13 cellular contexts compared by ENCODE assay signal in genomic region chr3:110526732-110527727, GRCh38.
DNase-seq lines count a peak whose midpoint lies in the region; ATAC-seq, FAIRE-seq and TF ChIP-seq lines count a peak whose summit lies in the region.
"Had no signal": no experiment of that assay in that cellular context is flagged by ENCODE, and none has a peak within 500 bp of the region (broad histone marks: within the 10 kb centered on the region; RNA-seq: fewer than 3 reads in every experiment).

No MANE protein-coding gene starts in this region.

- H3K4me3 ChIP-seq in astrocyte of the cerebellum (ENCODE audit: low read depth, low read length), result no peak overlapping the region
- H3K4me3 ChIP-seq in keratinocyte (ENCODE audit: control insufficient read depth in 2 of 3, extremely low read depth in 1 of 3, insufficient read depth in 2 of 3, low read depth in 1 of 3, low read length in 3 of 3), result peak overlapping the region in 2 of 3 experiments; percentile 17 to 19

- no peaks in the 10 kb centered on the region for H3K27me3 ChIP-seq in keratinocyte (ENCODE audit: control insufficient read depth, extremely low read depth, insufficient read depth, low read length)
- H3K27me3 ChIP-seq: BE2C had no signal

- intact Hi-C loops in activated T-helper 1 cell treated with anti-CD3 and anti-CD28 coated beads, Interleukin-12 subunit alpha, Interleukin-12 subunit beta, Interleukin-2, Interleukin-4 antibody, amounts not matched to agents 30 ng/mL and 10 ng/mL and 1 ng/mL, durations not matched to agents 14 hours and 24 hours and 36 hours (cut with micrococcal nuclease), result no loop called here

- H3K27ac Mint-ChIP-seq in activated T-helper 1 cell treated with anti-CD3 and anti-CD28 coated beads, Interleukin-12 subunit alpha, Interleukin-12 subunit beta, Interleukin-2, Interleukin-4 antibody, amounts not matched to agents 30 ng/mL and 10 ng/mL and 1 ng/mL, durations not matched to agents 14 hours and 24 hours and 36 hours, result no peak overlapping the region
- H3K27ac Mint-ChIP-seq: dendritic cell treated with granulocyte-macrophage colony-stimulating factor and Interleukin-4, amounts not matched to agents 40 ng/mL and 50 ng/mL, for 4 days had no signal

- H3K4me1 Mint-ChIP-seq in activated T-helper 1 cell treated with anti-CD3 and anti-CD28 coated beads, Interleukin-12 subunit alpha, Interleukin-12 subunit beta, Interleukin-2, Interleukin-4 antibody, amounts not matched to agents 30 ng/mL and 10 ng/mL and 1 ng/mL, durations not matched to agents 14 hours and 24 hours and 36 hours (ENCODE audit: low read depth), result no peaks in the 10 kb centered on the region

- no peaks in the 10 kb centered on the region for H3K9me3 ChIP-seq in keratinocyte (ENCODE audit: control insufficient read depth, low read depth, low read length)
- H3K9me3 ChIP-seq: BE2C had no signal

- H3K9me1 ChIP-seq in keratinocyte (ENCODE audit: control insufficient read depth, extremely low read depth, insufficient read depth, low read length), result no peaks in the 10 kb centered on the region

- H2AFZ ChIP-seq in keratinocyte (ENCODE audit: control insufficient read depth, low read length), result peak overlapping the region; percentile 72

- in situ Hi-C loops in ACHN (cut with HindIII; ENCODE audit: low pct_ligation_motif_present, low pct_unique_long_range_greater_than_20kb, low sequenced_read_pairs), result no loop called here
- in situ Hi-C loops in astrocyte of the cerebellum (cut with HindIII; ENCODE audit: low sequenced_read_pairs), result no loop called here

- H3K9me3 Mint-ChIP-seq in activated T-helper 1 cell treated with anti-CD3 and anti-CD28 coated beads, Interleukin-12 subunit alpha, Interleukin-12 subunit beta, Interleukin-2, Interleukin-4 antibody, amounts not matched to agents 30 ng/mL and 10 ng/mL and 1 ng/mL, durations not matched to agents 14 hours and 24 hours and 36 hours, result no peaks in the 10 kb centered on the region

- H3K27me3 Mint-ChIP-seq in activated T-helper 1 cell treated with anti-CD3 and anti-CD28 coated beads, Interleukin-12 subunit alpha, Interleukin-12 subunit beta, Interleukin-2, Interleukin-4 antibody, amounts not matched to agents 30 ng/mL and 10 ng/mL and 1 ng/mL, durations not matched to agents 14 hours and 24 hours and 36 hours (ENCODE audit: insufficient read depth), result no peaks in the 10 kb centered on the region
- H3K27me3 Mint-ChIP-seq: dendritic cell treated with granulocyte-macrophage colony-stimulating factor and Interleukin-4, amounts not matched to agents 40 ng/mL and 50 ng/mL, for 4 days had no signal

- no peaks in the 10 kb centered on the region for H4K20me1 ChIP-seq in keratinocyte (ENCODE audit: control insufficient read depth, extremely low read depth, insufficient read depth, low read length)

- H3K4me1 ChIP-seq in keratinocyte (ENCODE audit: control insufficient read depth, extremely low read depth, insufficient read depth, low read length), result peaks cover 18% of the 10 kb centered on the region
- H3K4me1 ChIP-seq: BE2C had no signal

- FAIRE-seq in HTR-8/SVneo (lab: Jason Lieb, UNC) (peak; percentile 48), keratinocyte (lab: Jason Lieb, UNC) (peak; percentile 91)

- H3K4me3 Mint-ChIP-seq in activated T-helper 1 cell treated with anti-CD3 and anti-CD28 coated beads, Interleukin-12 subunit alpha, Interleukin-12 subunit beta, Interleukin-2, Interleukin-4 antibody, amounts not matched to agents 30 ng/mL and 10 ng/mL and 1 ng/mL, durations not matched to agents 14 hours and 24 hours and 36 hours, result no peak overlapping the region
- H3K4me3 Mint-ChIP-seq: dendritic cell treated with granulocyte-macrophage colony-stimulating factor and Interleukin-4, amounts not matched to agents 40 ng/mL and 50 ng/mL, for 4 days had no signal

- dilution Hi-C loops in keratinocyte (cut with MboI; ENCODE audit: extremely low pct_ligation_motif_present, low sequenced_read_pairs), result no loop called here

- H3K4me2 ChIP-seq in keratinocyte (ENCODE audit: control insufficient read depth, extremely low read depth, insufficient read depth, low read depth, low read length), result peak overlapping the region; percentile 67
- H3K4me2 ChIP-seq: KMS-11 had no signal

- H3K27ac ChIP-seq in keratinocyte (ENCODE audit: control insufficient read depth, insufficient read depth, low read length), result peak overlapping the region; percentile 67
- H3K27ac ChIP-seq: KMS-11 had no signal

- no peaks in the 10 kb centered on the region for H3K79me2 ChIP-seq in keratinocyte (ENCODE audit: control insufficient read depth, insufficient read depth, low read length)

- H3K9ac ChIP-seq in keratinocyte (ENCODE audit: control insufficient read depth, extremely low read depth, insufficient read depth, low read length), result no peak overlapping the region
- H3K9ac ChIP-seq: KMS-11 had no signal

- no peaks in the 10 kb centered on the region for H3K36me3 Mint-ChIP-seq in activated T-helper 1 cell treated with anti-CD3 and anti-CD28 coated beads, Interleukin-12 subunit alpha, Interleukin-12 subunit beta, Interleukin-2, Interleukin-4 antibody, amounts not matched to agents 30 ng/mL and 10 ng/mL and 1 ng/mL, durations not matched to agents 14 hours and 24 hours and 36 hours (ENCODE audit: low read depth)

- peak; percentile 95 for DNase-seq in ACHN
- DNase-seq in HTR-8/SVneo (ENCODE audit: insufficient read length, low spot score), result peak; percentile 51
- peak; percentile 93 for DNase-seq in astrocyte of the cerebellum (ENCODE audit: low read depth)
- DNase-seq in keratinocyte (ENCODE audit: low read depth, low spot score), result peak; percentile 57
- DNase-seq in activated T-helper 1 cell treated with anti-CD3 and anti-CD28 coated beads, Interleukin-12 subunit alpha, Interleukin-12 subunit beta, Interleukin-2, Interleukin-4 antibody, amounts not matched to agents 30 ng/mL and 10 ng/mL and 1 ng/mL, durations not matched to agents 14 hours and 24 hours and 36 hours (ENCODE audit: low spot score), result no peak
- no peak for DNase-seq in GM20000 (ENCODE audit: low spot score)
- DNase-seq in activated CD4-positive, CD25-positive, alpha-beta regulatory T cell treated with anti-CD3 and anti-CD28 coated beads, Interleukin-2, amount 50 U/mL, for 72 hours, result no peak
- DNase-seq: activated CD8-positive, alpha-beta memory T cell treated with anti-CD3 and anti-CD28 coated beads, Interleukin-2, amount 50 U/mL, for 4 hours; BE2C had no signal

- ATAC-seq in HG03108 (IDR thresholded peaks at IDR 0.05; ENCODE audit: unreplicated experiment), result no peak
- ATAC-seq: Right ventricle myocardium inferior had no signal

- no peak for TF ChIP-seq CTCF in astrocyte of the cerebellum (IDR thresholded peaks at IDR 0.05; ENCODE audit: low read depth, low read length, missing control alignments)
- TF ChIP-seq CTCF in keratinocyte (optimal IDR thresholded peaks at IDR 0.05 in 1 of 3, IDR thresholded peaks at IDR 0.05 in 1 of 3, conservative IDR thresholded peaks at IDR 0.05 in 1 of 3; ENCODE audit: extremely low read depth in 1 of 3, insufficient read depth in 2 of 3, low read length in 3 of 3), result no peak
- no peak for TF ChIP-seq CTCF in GM20000 (IDR thresholded peaks at IDR 0.05; ENCODE audit: extremely low read depth, missing control alignments)

- no peaks in the 10 kb centered on the region for H3K36me3 ChIP-seq in keratinocyte (ENCODE audit: control insufficient read depth in 2 of 2, extremely low read depth in 1 of 2, insufficient read depth in 2 of 2, low read length in 2 of 2)
- H3K36me3 ChIP-seq: BE2C had no signal

Comparison
In these comparisons a context has a peak if more than half of its experiments do, and no peak if none do; other contexts are left out.
1. DNase-seq: peak in ACHN (single experiment), HTR-8/SVneo (single experiment), astrocyte of the cerebellum (single experiment) and keratinocyte (single experiment); none in activated T-helper 1 cell treated with anti-CD3 and anti-CD28 coated beads, Interleukin-12 subunit alpha, Interleukin-12 subunit beta, Interleukin-2, Interleukin-4 antibody, amounts not matched to agents 30 ng/mL and 10 ng/mL and 1 ng/mL, durations not matched to agents 14 hours and 24 hours and 36 hours (single experiment), GM20000 (single experiment) and activated CD4-positive, CD25-positive, alpha-beta regulatory T cell treated with anti-CD3 and anti-CD28 coated beads, Interleukin-2, amount 50 U/mL, for 72 hours (single experiment).